In the genomic region with DNA sequence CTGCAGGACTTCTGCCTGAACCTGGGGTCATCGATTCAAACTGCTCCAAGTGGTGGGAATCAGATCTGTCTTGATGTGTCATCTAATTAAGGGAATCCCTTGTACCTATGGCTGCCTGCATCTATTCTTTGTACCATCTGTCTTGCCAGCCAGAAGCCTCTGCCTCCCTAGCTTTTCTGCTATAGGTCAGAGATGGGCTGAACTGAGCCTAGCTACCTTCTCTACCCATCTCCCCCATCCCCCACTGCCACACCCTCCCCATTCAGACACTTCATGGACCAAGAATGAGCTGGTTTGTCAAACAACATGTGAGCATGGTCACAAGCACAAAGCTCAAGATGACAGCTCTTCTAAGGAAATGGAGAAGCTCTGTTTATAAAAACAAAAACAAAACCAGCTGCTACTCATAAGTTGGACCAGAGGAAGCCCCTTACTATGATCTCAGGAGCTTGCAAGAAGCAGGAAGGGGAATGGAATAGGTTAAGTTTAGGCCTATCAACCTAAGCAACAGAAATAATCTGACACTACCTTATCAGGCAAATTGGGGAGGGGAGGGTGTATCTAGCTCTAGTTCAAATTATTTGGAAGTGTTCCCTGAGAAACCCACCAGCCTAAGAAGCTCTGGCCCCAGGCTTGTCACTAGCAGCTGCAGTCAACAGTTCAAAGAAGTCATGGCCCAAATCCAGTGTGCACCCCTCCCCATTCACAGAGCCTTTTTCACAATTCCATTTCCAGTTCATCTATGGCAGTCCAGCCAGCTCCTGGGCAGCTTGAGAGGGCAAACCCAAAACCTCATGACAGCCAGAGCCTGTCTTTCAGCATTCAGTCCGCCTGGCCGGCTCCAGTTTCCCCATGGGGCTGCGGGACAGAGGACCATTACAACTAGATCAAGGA, we compare ENCODE assay signal across 12 cellular contexts. TPM values are rescaled to one million over a fixed set of nuclear protein-coding genes. Genes with fewer than 3 reads are reported as not detected.
DNase-seq lines count a peak whose midpoint lies in the region; ATAC-seq and TF ChIP-seq lines count a peak whose summit lies in the region.
"Had no signal": no experiment of that assay in that cellular context is flagged by ENCODE, and none has a peak within 500 bp of the region (broad histone marks: within the 10 kb centered on the region; RNA-seq: fewer than 3 reads in every experiment).

No MANE protein-coding gene starts in this region.

- peaks cover 43% of the 10 kb centered on the region for H3K36me3 Mint-ChIP-seq in activated CD8-positive, alpha-beta T cell treated with anti-CD3 and anti-CD28 coated beads for 36 hours (ENCODE audit: low read depth)
- H3K36me3 Mint-ChIP-seq in activated CD8-positive, alpha-beta T cell treated with anti-CD3 and anti-CD28 coated beads, Interleukin-2, amount 10 ng/mL, durations not matched to agents 7 days and 5 days (ENCODE audit: low read depth) = peaks cover 61% of the 10 kb centered on the region
- H3K36me3 Mint-ChIP-seq in HFFc6 (ENCODE audit: low read depth) (peaks cover 10% of the 10 kb centered on the region), chondrocyte (ENCODE audit: low read depth) (peaks cover 8% of the 10 kb centered on the region), CD14-positive monocyte (peaks cover 59 to 77% of the 10 kb centered on the region in 2 donors)
- H3K36me3 Mint-ChIP-seq in naive thymus-derived CD8-positive, alpha-beta T cell = peaks cover 0 to 79% (median 16%) of the 10 kb centered on the region in 3 donors

- CTCF ChIA-PET in activated CD8-positive, alpha-beta T cell treated with anti-CD3 and anti-CD28 coated beads for 36 hours (lab: Charles Lee) = interaction anchor here (0.9 to 38.2 kb wide), 9 partner anchors 8 to 143 kb away, joined by 3 to 1049 read pairs (median 16); a partner anchor contains a TSS
- CTCF ChIA-PET in activated CD8-positive, alpha-beta T cell treated with anti-CD3 and anti-CD28 coated beads, Interleukin-2, amount 10 ng/mL, durations not matched to agents 7 days and 5 days (lab: Charles Lee) = interaction anchor here (0.7 to 26.6 kb wide), 13 partner anchors 9 to 167 kb away, joined by 3 to 618 read pairs (median 3); a partner anchor contains a TSS

- H3K4me3 Mint-ChIP-seq in activated CD8-positive, alpha-beta T cell treated with anti-CD3 and anti-CD28 coated beads for 36 hours = no peak overlapping the region
- no peak overlapping the region for H3K4me3 Mint-ChIP-seq in activated CD8-positive, alpha-beta T cell treated with anti-CD3 and anti-CD28 coated beads, Interleukin-2, amount 10 ng/mL, durations not matched to agents 7 days and 5 days
- no peak overlapping the region for H3K4me3 Mint-ChIP-seq in HFFc6
- no peak overlapping the region for H3K4me3 Mint-ChIP-seq in chondrocyte (ENCODE audit: unreplicated experiment)
- peak overlapping the region in 5 of 10 donors; percentile 10 to 48 (median 47) for H3K4me3 Mint-ChIP-seq in naive thymus-derived CD8-positive, alpha-beta T cell
- H3K4me3 Mint-ChIP-seq in CD14-positive monocyte = no peak overlapping the region
- H3K4me3 Mint-ChIP-seq: mesothelial cell of epicardium had no signal

- TF ChIP-seq CTCF in activated CD8-positive, alpha-beta T cell treated with anti-CD3 and anti-CD28 coated beads for 36 hours (IDR thresholded peaks at IDR 0.05) = no peak
- TF ChIP-seq CTCF in HFFc6 (IDR thresholded peaks at IDR 0.05) (no peak), chondrocyte (IDR thresholded peaks at IDR 0.05) (no peak), CD14-positive monocyte (IDR thresholded peaks at IDR 0.05) (no peak)

- H3K9me3 Mint-ChIP-seq in activated CD8-positive, alpha-beta T cell treated with anti-CD3 and anti-CD28 coated beads for 36 hours = no peaks in the 10 kb centered on the region
- H3K9me3 Mint-ChIP-seq in activated CD8-positive, alpha-beta T cell treated with anti-CD3 and anti-CD28 coated beads, Interleukin-2, amount 10 ng/mL, durations not matched to agents 7 days and 5 days (ENCODE audit: insufficient read depth) = no peaks in the 10 kb centered on the region
- H3K9me3 Mint-ChIP-seq in HFFc6 (no peaks in the 10 kb centered on the region), chondrocyte (ENCODE audit: low read depth) (no peaks in the 10 kb centered on the region), CD14-positive monocyte (no peaks in the 10 kb centered on the region)
- H3K9me3 Mint-ChIP-seq in naive thymus-derived CD8-positive, alpha-beta T cell = no peaks in the 10 kb centered on the region
- H3K9me3 Mint-ChIP-seq: mesothelial cell of epicardium had no signal

- DNase-seq in activated CD8-positive, alpha-beta T cell treated with anti-CD3 and anti-CD28 coated beads for 36 hours = no peak
- no peak for DNase-seq in activated CD8-positive, alpha-beta T cell treated with anti-CD3 and anti-CD28 coated beads, Interleukin-2, amount 10 ng/mL, durations not matched to agents 7 days and 5 days
- DNase-seq in HFFc6 (no peak), chondrocyte (ENCODE audit: low spot score) (peak; percentile 44), kidney tubule cell (ENCODE audit: low spot score) (no peak), NCI-H1105 treated with DMSO at 0.1 percent for 48 hours (lab: John Stamatoyannopoulos, UW) (no peak), CD14-positive monocyte (ENCODE audit: low spot score) (no peak)
- DNase-seq in naive thymus-derived CD8-positive, alpha-beta T cell = peak in 1 of 10 donors; percentile 63
- DNase-seq: Karpas-422, NCI-H2081, uterus had no signal

- intact Hi-C loops in activated CD8-positive, alpha-beta T cell treated with anti-CD3 and anti-CD28 coated beads for 36 hours (cut with micrococcal nuclease) = no loop called here
- intact Hi-C loops in CD14-positive monocyte (cut with micrococcal nuclease) = no loop called here

- ATAC-seq in activated CD8-positive, alpha-beta T cell treated with anti-CD3 and anti-CD28 coated beads for 36 hours = no peak
- no peak for ATAC-seq in activated CD8-positive, alpha-beta T cell treated with anti-CD3 and anti-CD28 coated beads, Interleukin-2, amount 10 ng/mL, durations not matched to agents 7 days and 5 days
- ATAC-seq in naive thymus-derived CD8-positive, alpha-beta T cell = no peak

- peak overlapping the region; percentile 70 for H3K27ac Mint-ChIP-seq in activated CD8-positive, alpha-beta T cell treated with anti-CD3 and anti-CD28 coated beads for 36 hours
- no peak overlapping the region for H3K27ac Mint-ChIP-seq in activated CD8-positive, alpha-beta T cell treated with anti-CD3 and anti-CD28 coated beads, Interleukin-2, amount 10 ng/mL, durations not matched to agents 7 days and 5 days
- peak overlapping the region; percentile 60; the same call in 1 of the 2 replicates for H3K27ac Mint-ChIP-seq in HFFc6
- H3K27ac Mint-ChIP-seq in chondrocyte (ENCODE audit: unreplicated experiment) = peak overlapping the region; percentile 13
- H3K27ac Mint-ChIP-seq in naive thymus-derived CD8-positive, alpha-beta T cell = peak overlapping the region; percentile 77 to 96 (median 88)
- H3K27ac Mint-ChIP-seq in CD14-positive monocyte = peak overlapping the region in 3 of 7 donors; percentile 26 to 83 (median 31)

- POLR2A ChIA-PET in activated CD8-positive, alpha-beta T cell treated with anti-CD3 and anti-CD28 coated beads for 36 hours (lab: Charles Lee) = interaction anchor here (1.3 to 9.6 kb wide), 4 partner anchors 11 to 122 kb away, joined by 3 to 63 read pairs (median 8); no protein-coding TSS in a partner anchor
- POLR2A ChIA-PET in activated CD8-positive, alpha-beta T cell treated with anti-CD3 and anti-CD28 coated beads, Interleukin-2, amount 10 ng/mL, durations not matched to agents 7 days and 5 days (lab: Charles Lee) = interaction anchor here (0.6 to 1.9 kb wide), 7 partner anchors 14 to 178 kb away, joined by 3 to 6 read pairs (median 4); no protein-coding TSS in a partner anchor
- POLR2A ChIA-PET in naive thymus-derived CD8-positive, alpha-beta T cell (lab: Charles Lee) = interaction anchor here (0.6 to 2.9 kb wide), 9 partner anchors 14 to 151 kb away, joined by 3 to 15 read pairs (median 5); a partner anchor contains a TSS

- peaks cover 51% of the 10 kb centered on the region for H3K4me1 Mint-ChIP-seq in activated CD8-positive, alpha-beta T cell treated with anti-CD3 and anti-CD28 coated beads for 36 hours (ENCODE audit: low read depth)
- peaks cover 37% of the 10 kb centered on the region for H3K4me1 Mint-ChIP-seq in activated CD8-positive, alpha-beta T cell treated with anti-CD3 and anti-CD28 coated beads, Interleukin-2, amount 10 ng/mL, durations not matched to agents 7 days and 5 days (ENCODE audit: low read depth)
- H3K4me1 Mint-ChIP-seq in HFFc6 (ENCODE audit: low read depth) (peaks cover 21% of the 10 kb centered on the region), chondrocyte (ENCODE audit: low read depth) (peaks cover 26% of the 10 kb centered on the region), CD14-positive monocyte (peaks cover 9% of the 10 kb centered on the region)
- peaks cover 26 to 70% (median 55%) of the 10 kb centered on the region in 4 donors for H3K4me1 Mint-ChIP-seq in naive thymus-derived CD8-positive, alpha-beta T cell

- no peaks in the 10 kb centered on the region for H3K27me3 Mint-ChIP-seq in activated CD8-positive, alpha-beta T cell treated with anti-CD3 and anti-CD28 coated beads for 36 hours
- no peaks in the 10 kb centered on the region for H3K27me3 Mint-ChIP-seq in activated CD8-positive, alpha-beta T cell treated with anti-CD3 and anti-CD28 coated beads, Interleukin-2, amount 10 ng/mL, durations not matched to agents 7 days and 5 days (ENCODE audit: low read depth)
- H3K27me3 Mint-ChIP-seq in HFFc6 (ENCODE audit: insufficient read depth) (peaks cover 2% of the 10 kb centered on the region; the same call in 1 of the 2 replicates), chondrocyte (ENCODE audit: low read depth) (no peaks in the 10 kb centered on the region), CD14-positive monocyte (ENCODE audit: low read depth in 3 of 3) (peaks cover 0 to 3% (median 0%) of the 10 kb centered on the region in 3 donors)
- H3K27me3 Mint-ChIP-seq in naive thymus-derived CD8-positive, alpha-beta T cell = no peaks in the 10 kb centered on the region

RNA-seq across cellular contexts. Expression of a gene that starts 29.9 kb away (rescaled TPM):
- 100 to 1,000 TPM; 235 to 242 TPM for total RNA-seq in activated CD8-positive, alpha-beta T cell treated with anti-CD3 and anti-CD28 coated beads for 36 hours
- total RNA-seq in activated CD8-positive, alpha-beta T cell treated with anti-CD3 and anti-CD28 coated beads, Interleukin-2, amount 10 ng/mL, durations not matched to agents 7 days and 5 days = 100 to 1,000 TPM; 203 to 206 TPM
- 100 to 1,000 TPM; 419 to 474 (median 442) TPM for total RNA-seq in HFFc6 (2021; fragmentation: NEBNext Ultra II Directional; extraction: Animal tissue kit (Norgen Biotek cat#: 25700))
- 248 to 338 TPM (median 256 TPM) in 3 replicates for total RNA-seq in chondrocyte
- total RNA-seq in naive thymus-derived CD8-positive, alpha-beta T cell = 100 to 1,000 TPM; 250 to 262 TPM
- polyA plus RNA-seq in naive thymus-derived CD8-positive, alpha-beta T cell = 1,000 to 10,000 TPM; 1,138 to 1,312 (median 1,209) TPM
- 100 to 1,000 TPM; 735 to 787 TPM for polyA plus RNA-seq in CD14-positive monocyte

RNA-seq across cellular contexts. Expression of a gene that starts 32.4 kb away (rescaled TPM):
- 10 to 100 TPM; 47.4 to 50.3 TPM for total RNA-seq in activated CD8-positive, alpha-beta T cell treated with anti-CD3 and anti-CD28 coated beads for 36 hours
- 10 to 100 TPM; 93.4 to 97.8 TPM for total RNA-seq in activated CD8-positive, alpha-beta T cell treated with anti-CD3 and anti-CD28 coated beads, Interleukin-2, amount 10 ng/mL, durations not matched to agents 7 days and 5 days
- total RNA-seq in HFFc6 (2021; fragmentation: NEBNext Ultra II Directional; extraction: Animal tissue kit (Norgen Biotek cat#: 25700)) = 1 to 10 TPM in 5 of 6 experiments, under 1 TPM in 1; 0.99 to 3.9 (median 3.2) TPM
- 0.53 to 1.2 TPM (median 0.55 TPM) in 3 replicates for total RNA-seq in chondrocyte
- 100 to 1,000 TPM; 910 to 911 TPM for total RNA-seq in naive thymus-derived CD8-positive, alpha-beta T cell
- polyA plus RNA-seq in naive thymus-derived CD8-positive, alpha-beta T cell = 100 to 1,000 TPM; 207 to 600 (median 328) TPM
- under 1 TPM; 0.83 to 0.84 TPM for polyA plus RNA-seq in CD14-positive monocyte

Comparison
In these comparisons a context has a peak if more than half of its experiments do, and no peak if none do; other contexts are left out.
1. RNA of a gene that starts 32.4 kb away (total RNA-seq): 910 to 911 TPM in naive thymus-derived CD8-positive, alpha-beta T cell, 93.4 to 97.8 TPM in activated CD8-positive, alpha-beta T cell treated with anti-CD3 and anti-CD28 coated beads, Interleukin-2, amount 10 ng/mL, durations not matched to agents 7 days and 5 days and 47.4 to 50.3 TPM in activated CD8-positive, alpha-beta T cell treated with anti-CD3 and anti-CD28 coated beads for 36 hours; 0.99 to 3.9 TPM in HFFc6 and 0.53 to 1.2 TPM in chondrocyte; every median in the first group is over 4 times any median in the second.